In the genomic region with DNA sequence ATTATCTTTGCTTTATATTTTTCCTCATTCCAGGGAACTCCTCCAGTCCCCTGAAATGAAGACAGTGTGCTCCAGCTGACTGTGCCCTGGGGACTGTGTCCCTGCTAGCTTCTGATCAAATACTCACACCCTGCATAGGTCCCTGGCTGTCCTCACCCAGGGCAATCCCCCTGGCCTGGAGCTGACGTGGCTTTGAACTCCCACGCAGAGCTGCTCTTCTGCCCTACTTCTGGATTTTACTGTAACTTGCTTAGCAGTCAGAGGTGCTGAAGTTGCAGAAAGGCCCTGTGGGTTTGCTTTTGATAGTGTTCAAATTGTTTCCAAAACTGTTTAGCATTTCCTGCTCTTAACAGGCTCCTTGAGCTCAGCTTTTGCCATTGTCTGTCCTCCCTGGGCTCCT, we compare ENCODE assay signal across 9 cellular contexts.
DNase-seq lines count a peak whose midpoint lies in the region; ATAC-seq and TF ChIP-seq lines count a peak whose summit lies in the region.
"Had no signal": no experiment of that assay in that cellular context is flagged by ENCODE, and none has a peak within 500 bp of the region (broad histone marks: within the 10 kb centered on the region; RNA-seq: fewer than 3 reads in every experiment).

No MANE protein-coding gene starts in this region.

- H3K4me2 ChIP-seq in osteoblast (ENCODE audit: insufficient read depth, low read length) = no peak overlapping the region

- no peak overlapping the region for H3K4me3 ChIP-seq in AG10803 (ENCODE audit: low read length)
- no peak overlapping the region for H3K4me3 ChIP-seq in osteoblast (ENCODE audit: insufficient read depth, low read length)
- no peak overlapping the region for H3K4me3 ChIP-seq in left lung
- no peak overlapping the region for H3K4me3 ChIP-seq in aorta (ENCODE audit: low read length in 2 of 2)

- peak overlapping the region; percentile 37 for H3K27ac ChIP-seq in KOPT-K1 (ENCODE audit: low read depth, low read length, poor library complexity, severe bottlenecking)
- H3K27ac ChIP-seq in osteoblast (ENCODE audit: low read depth, low read length) = no peak overlapping the region
- H3K27ac ChIP-seq in left lung = no peak overlapping the region
- no peak overlapping the region for H3K27ac ChIP-seq in aorta (ENCODE audit: low read depth in 1 of 2, low read length in 2 of 2)

- peaks cover 60% of the 10 kb centered on the region for H3K27me3 Mint-ChIP-seq in activated T-cell treated with anti-CD3 and anti-CD28 coated beads, Interleukin-2, amount 50 U/mL, for 72 hours (ENCODE audit: low read depth)

- peak overlapping the region; percentile 60 for H3K27ac Mint-ChIP-seq in activated T-cell treated with anti-CD3 and anti-CD28 coated beads, Interleukin-2, amount 50 U/mL, for 72 hours

- TF ChIP-seq CTCF in AG10803 (conservative IDR thresholded peaks at IDR 0.05; ENCODE audit: low read length) (no peak), osteoblast (IDR thresholded peaks at IDR 0.05; ENCODE audit: extremely low read depth, low read depth, low read length) (no peak), left lung (IDR thresholded peaks at IDR 0.05) (no peak)

- DNase-seq in AG10803 (ENCODE audit: low read depth) (peak; percentile 16), osteoblast (ENCODE audit: insufficient read length, low spot score, missing footprints) (no peak), MV-4-11 (lab: John Stamatoyannopoulos, UW) (no peak), left lung (no peak), aorta (no peak)
- peak; percentile 80 to 81 for DNase-seq in activated T-cell treated with anti-CD3 and anti-CD28 coated beads, Interleukin-2, amount 50 U/mL, for 72 hours
- DNase-seq: HCEC 1CT had no signal

- H3K36me3 ChIP-seq in KOPT-K1 (ENCODE audit: insufficient read depth, low read length) (no peaks in the 10 kb centered on the region), osteoblast (ENCODE audit: insufficient read depth, low read length) (no peaks in the 10 kb centered on the region), left lung (no peaks in the 10 kb centered on the region), aorta (ENCODE audit: control insufficient read depth in 1 of 2, insufficient read depth in 2 of 2, low read length in 1 of 2) (no peaks in the 10 kb centered on the region)

- 73 to 84% methylated on average over 2 of the region's 2 CpGs for WGBS in aorta, 2 donors

- no peaks in the 10 kb centered on the region for H4K20me1 ChIP-seq in osteoblast (ENCODE audit: insufficient read depth, low read length)

- H3K4me1 ChIP-seq in osteoblast (ENCODE audit: insufficient read depth, low read length) (no peaks in the 10 kb centered on the region), left lung (no peaks in the 10 kb centered on the region), aorta (ENCODE audit: control insufficient read depth in 1 of 2, insufficient read depth in 2 of 2, low read length in 2 of 2) (no peaks in the 10 kb centered on the region)

- intact Hi-C loops in left lung (cut with DNase I) = no loop called here
- intact Hi-C loops in aorta (cut with DNase I) = no loop called here

- H2AFZ ChIP-seq in osteoblast (ENCODE audit: low read length) = peak overlapping the region; percentile 2

- H3K79me2 ChIP-seq in osteoblast (ENCODE audit: insufficient read depth, low read length) = no peaks in the 10 kb centered on the region

- H3K27me3 ChIP-seq in osteoblast (ENCODE audit: insufficient read depth, low read length) (no peaks in the 10 kb centered on the region), left lung (no peaks in the 10 kb centered on the region), aorta (ENCODE audit: control insufficient read depth in 1 of 2, insufficient read depth in 2 of 2, low read length in 1 of 2) (peaks cover 0 to 2% of the 10 kb centered on the region in 2 donors)

- H3K9me3 Mint-ChIP-seq in activated T-cell treated with anti-CD3 and anti-CD28 coated beads, Interleukin-2, amount 50 U/mL, for 72 hours = no peaks in the 10 kb centered on the region

- H3K36me3 Mint-ChIP-seq in activated T-cell treated with anti-CD3 and anti-CD28 coated beads, Interleukin-2, amount 50 U/mL, for 72 hours (ENCODE audit: insufficient read depth in 2 of 2) = peaks cover 0 to 1% of the 10 kb centered on the region in 2 donors

- ATAC-seq in activated T-cell treated with anti-CD3 and anti-CD28 coated beads, Interleukin-2, amount 50 U/mL, for 72 hours (replicated peaks in 1 of 2) = peak; percentile 99
- ATAC-seq in left lung (no peak), GM21737 (IDR thresholded peaks at IDR 0.05; ENCODE audit: unreplicated experiment) (no peak), aorta (ENCODE audit: low FRiP score) (no peak)

- H3K9me3 ChIP-seq in KOPT-K1 (ENCODE audit: insufficient read depth, low read length, poor library complexity, severe bottlenecking) = peaks cover 15% of the 10 kb centered on the region
- H3K9me3 ChIP-seq in osteoblast (ENCODE audit: low read depth, low read length) = no peaks in the 10 kb centered on the region
- H3K9me3 ChIP-seq in left lung = no peaks in the 10 kb centered on the region
- H3K9me3 ChIP-seq in aorta (ENCODE audit: control insufficient read depth, low read length) = no peaks in the 10 kb centered on the region

- peaks cover 25% of the 10 kb centered on the region for H3K4me1 Mint-ChIP-seq in activated T-cell treated with anti-CD3 and anti-CD28 coated beads, Interleukin-2, amount 50 U/mL, for 72 hours (ENCODE audit: low read depth)

- H3K4me3 Mint-ChIP-seq in activated T-cell treated with anti-CD3 and anti-CD28 coated beads, Interleukin-2, amount 50 U/mL, for 72 hours = peak overlapping the region; percentile 34 to 62

Comparison
In these comparisons a context has a peak if more than half of its experiments do, and no peak if none do; other contexts are left out.
1. DNase-seq: peak in AG10803 (single experiment) and activated T-cell treated with anti-CD3 and anti-CD28 coated beads, Interleukin-2, amount 50 U/mL, for 72 hours (2 of 2); none in osteoblast (single experiment), MV-4-11 (single experiment), left lung (0 of 2) and aorta (0 of 2).
2. ATAC-seq: peak in activated T-cell treated with anti-CD3 and anti-CD28 coated beads, Interleukin-2, amount 50 U/mL, for 72 hours (2 of 2); none in left lung (single experiment), GM21737 (single experiment) and aorta (single experiment).